In genomic region chr10:27505537-27505936, GRCh38 we compare ENCODE assay signal across 8 cellular contexts. TPM values are rescaled to one million over a fixed set of nuclear protein-coding genes. Genes with fewer than 3 reads are reported as not detected.
DNase-seq lines count a peak whose midpoint lies in the region; ATAC-seq, FAIRE-seq and TF ChIP-seq lines count a peak whose summit lies in the region.
"Not testable (repeated sequence)": the region's sequence is repeated elsewhere in the genome, so short reads cannot be mapped to it uniquely, and the experiment has no call there.

No MANE protein-coding gene starts in this region.

- in situ Hi-C loops in GM12878 (cut with MboI): loop anchor here (10.0 kb wide), 1 partner anchor 261 kb away; the partner anchor contains the start of gene ACBD5

- H3K79me2 ChIP-seq in Loucy (ENCODE audit: insufficient read depth, low read length): peaks cover 63% of the 10 kb centered on the region
- peaks cover 54% of the 10 kb centered on the region for H3K79me2 ChIP-seq in GM12878 (ENCODE audit: control insufficient read depth, insufficient read depth, low read length)
- peaks cover 63% of the 10 kb centered on the region for H3K79me2 ChIP-seq in fibroblast of lung (ENCODE audit: control insufficient read depth, insufficient read depth, low read length)

- peaks cover 0 to 45% (median 7%) of the 10 kb centered on the region in 3 donors for H3K36me3 Mint-ChIP-seq in CD8-positive, alpha-beta memory T cell
- H3K36me3 Mint-ChIP-seq in activated CD4-positive, alpha-beta T cell treated with anti-CD3 and anti-CD28 coated beads, Interleukin-2, amount 10 ng/mL, durations not matched to agents 7 days and 5 days (ENCODE audit: low read depth): peaks cover 34% of the 10 kb centered on the region

- CTCF ChIA-PET in CD8-positive, alpha-beta memory T cell (lab: Charles Lee): interaction anchor here (0.9 to 2.5 kb wide), 3 partner anchors 11 to 59 kb away, joined by 3 to 12 read pairs (median 6); no protein-coding TSS in a partner anchor
- CTCF ChIA-PET in activated CD4-positive, alpha-beta T cell treated with anti-CD3 and anti-CD28 coated beads, Interleukin-2, amount 10 ng/mL, durations not matched to agents 7 days and 5 days (lab: Charles Lee): not testable (repeated sequence)
- CTCF ChIA-PET in GM12878 (lab: Yijun Ruan, JAX): interaction anchor here (0.7 to 2.0 kb wide), 4 partner anchors 8 to 150 kb away, joined by 3 to 9 read pairs (median 4); no protein-coding TSS in a partner anchor

- not testable (repeated sequence) for H3K36me3 ChIP-seq in CD8-positive, alpha-beta memory T cell (ENCODE audit: insufficient read depth, low read length); Loucy (ENCODE audit: insufficient read depth, low read length); GM12878 (ENCODE audit: control insufficient read depth in 2 of 2, insufficient read depth in 2 of 2, low read length in 1 of 2); fibroblast of lung (ENCODE audit: control insufficient read depth, insufficient read depth, low read length); sigmoid colon; uterus
- peaks cover 20% of the 10 kb centered on the region for H3K36me3 ChIP-seq in muscle layer of colon (ENCODE audit: insufficient read depth, low read length)

- H3K4me3 ChIP-seq in CD8-positive, alpha-beta memory T cell (ENCODE audit: low read length): not testable (repeated sequence)
- peak overlapping the region; percentile 95 for H3K4me3 ChIP-seq in Loucy (ENCODE audit: low read length, poor library complexity, severe bottlenecking)
- 0 out of 2 replicates have a peak overlapping the region, but pooled peaks have one; percentile 34 for H3K4me3 ChIP-seq in GM12878
- H3K4me3 ChIP-seq in fibroblast of lung (replicated peaks in 1 of 4; ENCODE audit: control extremely low read depth in 1 of 4, insufficient read depth in 1 of 4, low read depth in 3 of 4, low read length in 4 of 4): peak overlapping the region; percentile 87 to 93 (median 90)
- H3K4me3 ChIP-seq in muscle layer of colon (ENCODE audit: low read depth in 1 of 2, low read length in 2 of 2): peak overlapping the region in 1 of 2 donors; percentile 37
- H3K4me3 ChIP-seq in sigmoid colon: peak overlapping the region in 3 of 4 donors; percentile 88 to 96 (median 88)
- peak overlapping the region; percentile 68 to 84 for H3K4me3 ChIP-seq in uterus

- H3K27me3 ChIP-seq in CD8-positive, alpha-beta memory T cell (ENCODE audit: insufficient read depth, low read length, poor library complexity, severe bottlenecking); GM12878 (replicated peaks in 1 of 2; ENCODE audit: control insufficient read depth in 2 of 2, insufficient read depth in 2 of 2, low read length in 1 of 2); fibroblast of lung (ENCODE audit: control insufficient read depth, insufficient read depth, low read length); muscle layer of colon (ENCODE audit: control insufficient read depth in 1 of 2, insufficient read depth in 2 of 2, low read length in 2 of 2); sigmoid colon; uterus: not testable (repeated sequence)
- peaks cover 27% of the 10 kb centered on the region for H3K27me3 ChIP-seq in Loucy (ENCODE audit: insufficient read depth, low read length, poor library complexity, severe bottlenecking)

- not testable (repeated sequence) for FAIRE-seq in GM12878 (lab: Jason Lieb, UNC)

- TF ChIP-seq CTCF in Loucy (conservative IDR thresholded peaks at IDR 0.05; ENCODE audit: low read length); GM12878 (IDR thresholded peaks at IDR 0.05 in 2 of 3, conservative IDR thresholded peaks at IDR 0.05 in 1 of 3; ENCODE audit: control insufficient read depth in 2 of 3, extremely low read depth in 1 of 3, insufficient read depth in 1 of 3, low read depth in 3 of 3, low read length in 3 of 3); fibroblast of lung (conservative IDR thresholded peaks at IDR 0.05 in 1 of 2, IDR thresholded peaks at IDR 0.05 in 1 of 2; ENCODE audit: low read depth in 1 of 2, low read length in 2 of 2); sigmoid colon (IDR thresholded peaks at IDR 0.05); uterus (IDR thresholded peaks at IDR 0.05): not testable (repeated sequence)

- not testable (repeated sequence) for DNase-seq in CD8-positive, alpha-beta memory T cell; activated CD4-positive, alpha-beta T cell treated with anti-CD3 and anti-CD28 coated beads, Interleukin-2, amount 10 ng/mL, durations not matched to agents 7 days and 5 days; GM12878 (ENCODE audit: low read depth, low spot score); fibroblast of lung (ENCODE audit: low read depth in 2 of 2); sigmoid colon; uterus

- intact Hi-C loops in GM12878 (cut with micrococcal nuclease; ENCODE audit: unreplicated experiment): loop anchor here (5.0 kb wide), 1 partner anchor 348 kb away; the partner anchor contains the start of gene MASTL
- intact Hi-C loops in sigmoid colon (cut with DNase I); uterus (cut with DNase I; ENCODE audit: low total_unique reads): not testable (repeated sequence)

- not testable (repeated sequence) for H3K9me3 ChIP-seq in CD8-positive, alpha-beta memory T cell (ENCODE audit: low read length); Loucy (ENCODE audit: insufficient read depth, low read depth, low read length); GM12878 (replicated peaks; ENCODE audit: control insufficient read depth, insufficient read depth, low read length); fibroblast of lung (ENCODE audit: control insufficient read depth, insufficient read depth, low read depth, low read length); muscle layer of colon (ENCODE audit: low read length); sigmoid colon; uterus

- SMC1A ChIA-PET in GM12878 (lab: Charles Lee; ENCODE audit: uncharacterized antibody, unreplicated experiment): interaction anchor here (0.7 to 2.1 kb wide), 3 partner anchors 8 to 31 kb away, joined by 3 to 7 read pairs (median 4); no protein-coding TSS in a partner anchor

- H3K4me2 ChIP-seq in Loucy (ENCODE audit: low read depth, low read length, poor library complexity, severe bottlenecking) (peak overlapping the region; percentile 98), GM12878 (ENCODE audit: control insufficient read depth, insufficient read depth) (peak overlapping the region; percentile 80; the same call in 1 of the 2 replicates), fibroblast of lung (ENCODE audit: extremely low read depth, insufficient read depth, low read length) (peak overlapping the region; percentile 85)

- not testable (repeated sequence) for TF ChIP-seq POLR2A in GM12878 (IDR thresholded peaks at IDR 0.05; ENCODE audit: low read depth, low read length); sigmoid colon (IDR thresholded peaks at IDR 0.05); uterus (IDR thresholded peaks at IDR 0.05)

- ATAC-seq in GM12878: not testable (repeated sequence)

- H3K27ac Mint-ChIP-seq in CD8-positive, alpha-beta memory T cell: peak overlapping the region in 7 of 8 donors; percentile 22 to 98 (median 82)
- peak overlapping the region; percentile 38 for H3K27ac Mint-ChIP-seq in activated CD4-positive, alpha-beta T cell treated with anti-CD3 and anti-CD28 coated beads, Interleukin-2, amount 10 ng/mL, durations not matched to agents 7 days and 5 days

- 89% methylated on average over 15 of the region's 15 CpGs for WGBS in GM12878 (ENCODE audit: insufficient coverage, insufficient replicate concordance, low lambda C conversion rate, missing lambda C conversion rate)
- WGBS in sigmoid colon, 2 donors: 93 to 94% methylated on average over 15 of the region's 15 CpGs

- not testable (repeated sequence) for BruUV-seq in GM12878 (replicated peaks; lab: Mats Ljungman, UMichigan)

- not testable (repeated sequence) for H3K27me3 Mint-ChIP-seq in CD8-positive, alpha-beta memory T cell; activated CD4-positive, alpha-beta T cell treated with anti-CD3 and anti-CD28 coated beads, Interleukin-2, amount 10 ng/mL, durations not matched to agents 7 days and 5 days

- H3K4me1 ChIP-seq in CD8-positive, alpha-beta memory T cell (ENCODE audit: insufficient read depth, low read length): peaks cover 44% of the 10 kb centered on the region
- H3K4me1 ChIP-seq in Loucy (ENCODE audit: insufficient read depth, low read length, poor library complexity, severe bottlenecking) (peaks cover 40% of the 10 kb centered on the region), muscle layer of colon (ENCODE audit: insufficient read depth, low read length) (peaks cover 26% of the 10 kb centered on the region), sigmoid colon (peaks cover 0 to 59% (median 43%) of the 10 kb centered on the region in 4 donors)
- not testable (repeated sequence) for H3K4me1 ChIP-seq in GM12878 (ENCODE audit: control insufficient read depth, insufficient read depth, low read length); fibroblast of lung (ENCODE audit: control insufficient read depth, extremely low read depth, insufficient read depth, low read length); uterus

- H2AFZ ChIP-seq in Loucy (ENCODE audit: low read length); GM12878 (ENCODE audit: control insufficient read depth, low read depth, low read length); fibroblast of lung (ENCODE audit: low read length): not testable (repeated sequence)

- H3K4me3 Mint-ChIP-seq in CD8-positive, alpha-beta memory T cell: peak overlapping the region; percentile 72 to 100 (median 83)
- H3K4me3 Mint-ChIP-seq in activated CD4-positive, alpha-beta T cell treated with anti-CD3 and anti-CD28 coated beads, Interleukin-2, amount 10 ng/mL, durations not matched to agents 7 days and 5 days: peak overlapping the region; percentile 69

- POLR2A ChIA-PET in CD8-positive, alpha-beta memory T cell (lab: Charles Lee): interaction anchor here (1.3 kb wide), 1 partner anchor 1027 kb away, joined by 5 read pairs; the partner anchor contains the start of gene WAC
- POLR2A ChIA-PET in activated CD4-positive, alpha-beta T cell treated with anti-CD3 and anti-CD28 coated beads, Interleukin-2, amount 10 ng/mL, durations not matched to agents 7 days and 5 days (lab: Charles Lee): not testable (repeated sequence)
- POLR2A ChIA-PET in GM12878 (lab: Charles Lee): interaction anchor here (0.5 to 2.2 kb wide), 2 partner anchors 8 to 1049 kb away, joined by 3 to 7 read pairs; no protein-coding TSS in a partner anchor

- not testable (repeated sequence) for H3K27ac ChIP-seq in CD8-positive, alpha-beta memory T cell (ENCODE audit: low read depth, low read length); GM12878 (ENCODE audit: control insufficient read depth, insufficient read depth)
- H3K27ac ChIP-seq in fibroblast of lung (ENCODE audit: insufficient read depth, low read length) (peak overlapping the region; percentile 10), muscle layer of colon (ENCODE audit: low read depth, low read length) (peak overlapping the region; percentile 97), sigmoid colon (peak overlapping the region; percentile 89 to 98 (median 92)), uterus (peak overlapping the region in 1 of 2 donors; percentile 86)

- peak overlapping the region; percentile 60 for H3K9ac ChIP-seq in Loucy (ENCODE audit: low read depth, low read length, poor library complexity, severe bottlenecking)
- H3K9ac ChIP-seq in GM12878 (ENCODE audit: control insufficient read depth, insufficient read depth, low read length): peak overlapping the region; percentile 83
- not testable (repeated sequence) for H3K9ac ChIP-seq in fibroblast of lung (ENCODE audit: insufficient read depth, low read length)
- peak overlapping the region; percentile 10 for H3K9ac ChIP-seq in muscle layer of colon (ENCODE audit: low read length)

- TF ChIP-seq EP300 in GM12878 (IDR thresholded peaks at IDR 0.05; ENCODE audit: borderline replicate concordance in 1 of 2, control insufficient read depth in 1 of 2, low read depth in 2 of 2, low read length in 2 of 2); sigmoid colon (IDR thresholded peaks at IDR 0.05): not testable (repeated sequence)

- TF ChIP-seq RAD21 in GM12878 (IDR thresholded peaks at IDR 0.05; ENCODE audit: insufficient read depth, low read depth, low read length): not testable (repeated sequence)

- H3F3A ChIP-seq in Loucy (ENCODE audit: low read depth): not testable (repeated sequence)

- peaks cover 60 to 71% (median 70%) of the 10 kb centered on the region in 3 donors for H3K4me1 Mint-ChIP-seq in CD8-positive, alpha-beta memory T cell
- H3K4me1 Mint-ChIP-seq in activated CD4-positive, alpha-beta T cell treated with anti-CD3 and anti-CD28 coated beads, Interleukin-2, amount 10 ng/mL, durations not matched to agents 7 days and 5 days: peaks cover 59% of the 10 kb centered on the region

- not testable (repeated sequence) for H3K9me3 Mint-ChIP-seq in CD8-positive, alpha-beta memory T cell; activated CD4-positive, alpha-beta T cell treated with anti-CD3 and anti-CD28 coated beads, Interleukin-2, amount 10 ng/mL, durations not matched to agents 7 days and 5 days

- not testable (repeated sequence) for H3K9me2 ChIP-seq in Loucy (replicated peaks; ENCODE audit: low read depth, low read length)

- RAD21 ChIA-PET in GM12878 (lab: Charles Lee; ENCODE audit: unreplicated experiment): not testable (repeated sequence)

- peaks cover 57% of the 10 kb centered on the region for H4K20me1 ChIP-seq in Loucy (ENCODE audit: insufficient read depth, low read length, poor library complexity, severe bottlenecking)
- H4K20me1 ChIP-seq in GM12878 (ENCODE audit: control insufficient read depth, insufficient read depth); fibroblast of lung (ENCODE audit: control insufficient read depth, extremely low read depth, insufficient read depth, low read length): not testable (repeated sequence)

RNA-seq across cellular contexts. Expression of gene RAB18, which starts 1.4 kb away (rescaled TPM):
- 10 to 100 TPM; 68.2 to 71.1 TPM for total RNA-seq in CD8-positive, alpha-beta memory T cell
- 123 TPM for polyA plus RNA-seq in CD8-positive, alpha-beta memory T cell
- 10 to 100 TPM; 62.5 to 68.2 TPM for total RNA-seq in activated CD4-positive, alpha-beta T cell treated with anti-CD3 and anti-CD28 coated beads, Interleukin-2, amount 10 ng/mL, durations not matched to agents 7 days and 5 days
- total RNA-seq in GM12878 (2013; cell fraction: nucleolus; rRNA removed): 75.5 and 80.2 TPM in 2 replicates
- total RNA-seq in GM12878 (2014; rRNA removed) (13.4 and 17.4 TPM in 2 replicates), GM12878 (2014; rRNA removed; fragmentation: Illumina TruSeq; extraction: Trizol) (32.3 and 32.7 TPM in 2 replicates), GM12878 (2021) (46.5 and 47.4 TPM in 2 replicates), fibroblast of lung (36.0 and 42.1 TPM in 2 replicates), sigmoid colon (10 to 100 TPM; 46.0 to 64.2 (median 55.1) TPM), uterus (10 to 100 TPM; 20.6 to 94.4 (median 48.2) TPM)
- 8.1 TPM for polyA plus RNA-seq in GM12878 (2011; ENCODE audit: low read depth)
- polyA plus RNA-seq in GM12878 (2011; rRNA removed) (38.7 and 91.6 TPM in 2 replicates), GM12878 (2014; fragmentation: Illumina TruSeq; extraction: Trizol) (31.0 and 35.5 TPM in 2 replicates), GM12878 (2014; fragmentation: Nextera tagmentation; extraction: Ambion mirVana) (10 to 100 TPM; 45.5 to 67.0 TPM), GM12878 (2014; rRNA removed) (21.5 and 26.3 TPM in 2 replicates), GM12878 (2016; fragmentation: Nextera tagmentation; extraction: Ambion mirVana) (10 to 100 TPM; 94.8 to 98.8 TPM), fibroblast of lung (74.4 and 95.2 TPM in 2 replicates), sigmoid colon (10 to 100 TPM; 37.5 to 83.7 (median 50.5) TPM)
- polyA plus RNA-seq in GM12878 (2011; cell fraction: cytosol; rRNA removed): 7.4 and 11.3 TPM in 2 replicates
- polyA plus RNA-seq in GM12878 (2011; cell fraction: nucleus; rRNA removed): 13.0 and 14.4 TPM in 2 replicates
- 26.7 and 27.2 TPM in 2 replicates for polyA plus RNA-seq in GM12878 (2012)
- polyA minus RNA-seq in GM12878 (2011; rRNA and poly(A)+ RNA removed): 10.8 and 16.4 TPM in 2 replicates
- 6.9 and 13.3 TPM in 2 replicates for polyA minus RNA-seq in GM12878 (2011; cell fraction: cytosol; rRNA and poly(A)+ RNA removed)
- polyA minus RNA-seq in GM12878 (2011; cell fraction: nucleus; rRNA and poly(A)+ RNA removed): 18.5 and 29.7 TPM in 2 replicates
- 78.8 and 83.1 TPM in 2 replicates for polyA plus RNA-seq in fibroblast of lung (2012)
- 1.3 and 1.7 TPM in 2 replicates for polyA minus RNA-seq in fibroblast of lung (ENCODE audit: low replicate concordance)
